ENCODE assay signal across 15 cellular contexts in genomic region chr19:17225051-17225450, GRCh38. TPM values are rescaled to one million over a fixed set of nuclear protein-coding genes. Genes with fewer than 3 reads are reported as not detected.
A peak's percentile ranks its signal among the peaks of the same experiment; 100 is the strongest.
DNase-seq lines count a peak whose midpoint lies in the region; ATAC-seq and TF ChIP-seq lines count a peak whose summit lies in the region.
"Had no signal": no experiment of that assay in that cellular context is flagged by ENCODE, and none has a peak within 500 bp of the region (broad histone marks: within the 10 kb centered on the region; RNA-seq: fewer than 3 reads in every experiment).

No MANE protein-coding gene starts in this region.

- no peaks in the 10 kb centered on the region for H3K27me3 Mint-ChIP-seq in CD4-positive, alpha-beta memory T cell
- H3K27me3 Mint-ChIP-seq in naive B cell (no peaks in the 10 kb centered on the region), type B pancreatic cell (no peaks in the 10 kb centered on the region)

- intact Hi-C loops in CD4-positive, alpha-beta memory T cell (cut with micrococcal nuclease): loop anchor here (5.0 kb wide), 1 partner anchor 42 kb away; the partner anchor contains the start of gene BABAM1

- no peaks in the 10 kb centered on the region for H3K9me3 ChIP-seq in BLaER1
- no peaks in the 10 kb centered on the region for H3K9me3 ChIP-seq in CD4-positive, alpha-beta memory T cell (ENCODE audit: control insufficient read depth in 1 of 2, low read length in 2 of 2)
- H3K9me3 ChIP-seq: right atrium auricular region had no signal

- no peaks in the 10 kb centered on the region for H3K9me3 Mint-ChIP-seq in CD4-positive, alpha-beta memory T cell
- no peaks in the 10 kb centered on the region for H3K9me3 Mint-ChIP-seq in naive B cell
- no peaks in the 10 kb centered on the region for H3K9me3 Mint-ChIP-seq in type B pancreatic cell

- no peaks in the 10 kb centered on the region for H3K27me3 ChIP-seq in BLaER1
- no peaks in the 10 kb centered on the region for H3K27me3 ChIP-seq in CD4-positive, alpha-beta memory T cell (ENCODE audit: insufficient read depth, low read length)
- H3K27me3 ChIP-seq: right atrium auricular region had no signal

- POLR2A ChIA-PET in CD4-positive, alpha-beta memory T cell (lab: Charles Lee; ENCODE audit: partially characterized antibody): interaction anchor here (0.6 to 4.7 kb wide), 6 partner anchors 9 to 171 kb away, joined by 3 to 134 read pairs (median 14); partner anchors contain the start of genes BABAM1 and USE1

- H3K4me1 Mint-ChIP-seq in CD4-positive, alpha-beta memory T cell: peaks cover 4 to 19% (median 7%) of the 10 kb centered on the region in 4 donors
- H3K4me1 Mint-ChIP-seq in naive B cell (peaks cover 5 to 25% (median 15%) of the 10 kb centered on the region in 3 donors), type B pancreatic cell (ENCODE audit: unreplicated experiment) (no peaks in the 10 kb centered on the region)

- TF ChIP-seq CTCF in VCaP (conservative IDR thresholded peaks at IDR 0.05) (no peak), type B pancreatic cell (conservative IDR thresholded peaks at IDR 0.05) (no peak)

- no peak for DNase-seq in CD4-positive, alpha-beta memory T cell
- DNase-seq in naive B cell: no peak
- DNase-seq in NCI-H2081 treated with DMSO at 0.1 percent for 48 hours (lab: John Stamatoyannopoulos, UW): no peak
- no peak for DNase-seq in type B pancreatic cell (ENCODE audit: extremely low spot score, unreplicated experiment)
- DNase-seq: activated naive CD4-positive, alpha-beta T cell treated with anti-CD3 and anti-CD28 coated beads, Interleukin-2, amount 50 U/mL, for 16 hours; GOT3; kidney glomerular epithelial cell; NCI-H524 treated with DMSO at 0.1 percent for 48 hours; stimulated activated CD4-positive, alpha-beta T cell treated with anti-CD3 and anti-CD28 coated beads, Interleukin-4, amount 100 ng/mL, for 24 hours had no signal

- peaks cover 33% of the 10 kb centered on the region for H3K4me1 ChIP-seq in BLaER1
- peaks cover 14% of the 10 kb centered on the region for H3K4me1 ChIP-seq in CD4-positive, alpha-beta memory T cell (ENCODE audit: insufficient read depth, low read length)

- H3K9ac ChIP-seq in BLaER1: no peak overlapping the region

- CTCF ChIA-PET in CD4-positive, alpha-beta memory T cell (lab: Charles Lee; ENCODE audit: partially characterized antibody): interaction anchor here (1.0 to 2.5 kb wide), 4 partner anchors 9 to 149 kb away, joined by 3 to 13 read pairs (median 6); partner anchors contain the start of genes USE1 and USHBP1

- H3K36me3 ChIP-seq in BLaER1: peaks cover 15% of the 10 kb centered on the region
- H3K36me3 ChIP-seq in CD4-positive, alpha-beta memory T cell (ENCODE audit: insufficient read depth, low read length): peaks cover 7% of the 10 kb centered on the region
- H3K36me3 ChIP-seq: right atrium auricular region had no signal

- H3K4me3 Mint-ChIP-seq in CD4-positive, alpha-beta memory T cell: peak overlapping the region; percentile 26 to 95 (median 52)
- H3K4me3 Mint-ChIP-seq in naive B cell (peak overlapping the region in 6 of 8 donors; percentile 43 to 96 (median 82)), type B pancreatic cell (no peak overlapping the region)

- no peak overlapping the region for H3K4me3 ChIP-seq in BLaER1
- H3K4me3 ChIP-seq in CD4-positive, alpha-beta memory T cell (ENCODE audit: low read length in 2 of 2): no peak overlapping the region

- no peak overlapping the region for H3K27ac ChIP-seq in BLaER1
- H3K27ac ChIP-seq in CD4-positive, alpha-beta memory T cell (ENCODE audit: low read depth, low read length): no peak overlapping the region
- H3K27ac ChIP-seq in VCaP: peak overlapping the region; percentile 87; the same call in 1 of the 2 replicates

- peak overlapping the region; percentile 100 for H3K4me2 ChIP-seq in BLaER1

- H4K20me1 ChIP-seq in BLaER1: no peaks in the 10 kb centered on the region; the same call in 1 of the 2 replicates

- peaks cover 0 to 14% of the 10 kb centered on the region in 2 donors for H3K36me3 Mint-ChIP-seq in CD4-positive, alpha-beta memory T cell
- H3K36me3 Mint-ChIP-seq in naive B cell (no peaks in the 10 kb centered on the region), type B pancreatic cell (no peaks in the 10 kb centered on the region)

- ATAC-seq in naive B cell (ENCODE audit: low read depth in 2 of 2) (no peak), HG03457 (IDR thresholded peaks at IDR 0.05; ENCODE audit: unreplicated experiment) (no peak), HG02763 (IDR thresholded peaks at IDR 0.05; ENCODE audit: unreplicated experiment) (no peak)
- ATAC-seq: Panc1 had no signal

- H3K27ac Mint-ChIP-seq in CD4-positive, alpha-beta memory T cell: peak overlapping the region in 3 of 7 donors; percentile 78 to 98 (median 90)
- H3K27ac Mint-ChIP-seq in naive B cell: no peak overlapping the region
- H3K27ac Mint-ChIP-seq in type B pancreatic cell: no peak overlapping the region

RNA-seq across cellular contexts. Expression of gene OCEL1, which starts 1.0 kb away (rescaled TPM):
- 10 to 100 TPM; 23.9 to 29.3 TPM for total RNA-seq in CD4-positive, alpha-beta memory T cell
- 10 to 100 TPM; 37.8 to 38.0 TPM for polyA plus RNA-seq in CD4-positive, alpha-beta memory T cell
- 10 to 100 TPM; 32.8 to 82.8 (median 39.3) TPM for polyA plus RNA-seq in naive B cell (ENCODE audit: low read depth in 6 of 6)
- total RNA-seq in type B pancreatic cell (ENCODE audit: low replicate concordance): 19.2 and 23.8 TPM in 2 replicates

RNA-seq across cellular contexts. Expression of gene USE1, which starts 9.9 kb away (rescaled TPM):
- total RNA-seq in CD4-positive, alpha-beta memory T cell: 10 to 100 TPM; 38.1 to 42.8 TPM
- 10 to 100 TPM; 36.5 to 44.3 TPM for polyA plus RNA-seq in CD4-positive, alpha-beta memory T cell
- 10 to 100 TPM; 46.2 to 70.0 (median 58.7) TPM for polyA plus RNA-seq in naive B cell (ENCODE audit: low read depth in 6 of 6)
- 18.7 and 22.3 TPM in 2 replicates for total RNA-seq in type B pancreatic cell (ENCODE audit: low replicate concordance)

RNA-seq across cellular contexts. Expression of gene NR2F6, which starts 20.7 kb away (rescaled TPM):
- 1 to 10 TPM; 7.1 TPM for total RNA-seq in CD4-positive, alpha-beta memory T cell
- 1 to 10 TPM; 1.2 to 2.3 TPM for polyA plus RNA-seq in CD4-positive, alpha-beta memory T cell
- 1 to 10 TPM in 3 of 6 donors, under 1 TPM in 2, not detected in 1; 0.33 to 1.6 (median 1.0) TPM for polyA plus RNA-seq in naive B cell (ENCODE audit: low read depth in 6 of 6)
- 70.9 and 94.2 TPM in 2 replicates for total RNA-seq in type B pancreatic cell (ENCODE audit: low replicate concordance)

RNA-seq across cellular contexts. Expression of gene USHBP1, which starts 39.5 kb away (rescaled TPM):
- under 1 TPM in 1 of 2 experiments, not detected in 1; 0.33 TPM for total RNA-seq in CD4-positive, alpha-beta memory T cell
- under 1 TPM in 1 of 2 donors, not detected in 1; 0.10 TPM for polyA plus RNA-seq in CD4-positive, alpha-beta memory T cell
- not detected for polyA plus RNA-seq in naive B cell (ENCODE audit: low read depth in 6 of 6)
- total RNA-seq in type B pancreatic cell (ENCODE audit: low replicate concordance): 0.29 TPM in 1 of 2 replicates, not detected in the other

RNA-seq across cellular contexts. Expression of gene BABAM1, which starts 42.2 kb away (rescaled TPM):
- total RNA-seq in CD4-positive, alpha-beta memory T cell: 100 to 1,000 TPM; 101 to 112 TPM
- polyA plus RNA-seq in CD4-positive, alpha-beta memory T cell: 100 to 1,000 TPM in 1 of 2 donors, 10 to 100 TPM in 1; 92.0 to 171 TPM
- polyA plus RNA-seq in naive B cell (ENCODE audit: low read depth in 6 of 6): 100 to 1,000 TPM; 102 to 183 (median 108) TPM
- 84.6 and 93.3 TPM in 2 replicates for total RNA-seq in type B pancreatic cell (ENCODE audit: low replicate concordance)
